ENCODE assay signal across 1 cellular context in the genomic region with DNA sequence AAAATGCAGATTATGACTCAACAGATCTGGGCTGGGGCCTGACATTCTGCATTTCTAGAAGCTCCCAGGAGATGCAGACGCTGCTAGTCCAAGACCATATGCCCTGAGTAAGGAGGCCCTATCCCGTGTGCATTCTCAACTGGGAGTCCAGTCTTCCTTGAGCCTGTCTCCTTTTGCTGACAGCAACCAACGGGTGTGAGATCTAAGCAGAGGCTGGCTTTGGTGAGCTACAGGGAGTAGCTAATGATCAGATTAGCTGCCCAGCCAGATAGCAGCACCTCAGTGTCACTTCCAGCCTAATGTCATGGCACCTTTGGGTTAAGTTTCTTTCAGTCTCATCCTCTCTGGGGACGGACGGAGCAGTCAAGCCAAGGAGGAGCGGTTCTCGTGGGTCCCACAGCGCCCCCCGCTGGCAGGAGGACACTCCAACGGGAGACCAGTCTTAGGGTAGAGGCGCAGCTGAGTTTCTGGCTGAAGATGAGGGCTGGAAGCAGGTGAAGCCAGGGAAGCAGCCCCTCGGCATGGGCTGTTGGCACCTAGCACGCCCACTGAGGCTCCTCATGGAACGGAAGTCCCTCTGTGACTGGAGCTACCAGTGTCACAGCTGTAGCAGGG.
TF ChIP-seq lines count a peak whose summit lies in the region.

No MANE protein-coding gene starts in this region.

TF ChIP-seq in GM23338, 12 proteins besides CTCF, POLR2A, EP300 and RAD21 (continued from another document):
- TF ChIP-seq, protein P1, sequence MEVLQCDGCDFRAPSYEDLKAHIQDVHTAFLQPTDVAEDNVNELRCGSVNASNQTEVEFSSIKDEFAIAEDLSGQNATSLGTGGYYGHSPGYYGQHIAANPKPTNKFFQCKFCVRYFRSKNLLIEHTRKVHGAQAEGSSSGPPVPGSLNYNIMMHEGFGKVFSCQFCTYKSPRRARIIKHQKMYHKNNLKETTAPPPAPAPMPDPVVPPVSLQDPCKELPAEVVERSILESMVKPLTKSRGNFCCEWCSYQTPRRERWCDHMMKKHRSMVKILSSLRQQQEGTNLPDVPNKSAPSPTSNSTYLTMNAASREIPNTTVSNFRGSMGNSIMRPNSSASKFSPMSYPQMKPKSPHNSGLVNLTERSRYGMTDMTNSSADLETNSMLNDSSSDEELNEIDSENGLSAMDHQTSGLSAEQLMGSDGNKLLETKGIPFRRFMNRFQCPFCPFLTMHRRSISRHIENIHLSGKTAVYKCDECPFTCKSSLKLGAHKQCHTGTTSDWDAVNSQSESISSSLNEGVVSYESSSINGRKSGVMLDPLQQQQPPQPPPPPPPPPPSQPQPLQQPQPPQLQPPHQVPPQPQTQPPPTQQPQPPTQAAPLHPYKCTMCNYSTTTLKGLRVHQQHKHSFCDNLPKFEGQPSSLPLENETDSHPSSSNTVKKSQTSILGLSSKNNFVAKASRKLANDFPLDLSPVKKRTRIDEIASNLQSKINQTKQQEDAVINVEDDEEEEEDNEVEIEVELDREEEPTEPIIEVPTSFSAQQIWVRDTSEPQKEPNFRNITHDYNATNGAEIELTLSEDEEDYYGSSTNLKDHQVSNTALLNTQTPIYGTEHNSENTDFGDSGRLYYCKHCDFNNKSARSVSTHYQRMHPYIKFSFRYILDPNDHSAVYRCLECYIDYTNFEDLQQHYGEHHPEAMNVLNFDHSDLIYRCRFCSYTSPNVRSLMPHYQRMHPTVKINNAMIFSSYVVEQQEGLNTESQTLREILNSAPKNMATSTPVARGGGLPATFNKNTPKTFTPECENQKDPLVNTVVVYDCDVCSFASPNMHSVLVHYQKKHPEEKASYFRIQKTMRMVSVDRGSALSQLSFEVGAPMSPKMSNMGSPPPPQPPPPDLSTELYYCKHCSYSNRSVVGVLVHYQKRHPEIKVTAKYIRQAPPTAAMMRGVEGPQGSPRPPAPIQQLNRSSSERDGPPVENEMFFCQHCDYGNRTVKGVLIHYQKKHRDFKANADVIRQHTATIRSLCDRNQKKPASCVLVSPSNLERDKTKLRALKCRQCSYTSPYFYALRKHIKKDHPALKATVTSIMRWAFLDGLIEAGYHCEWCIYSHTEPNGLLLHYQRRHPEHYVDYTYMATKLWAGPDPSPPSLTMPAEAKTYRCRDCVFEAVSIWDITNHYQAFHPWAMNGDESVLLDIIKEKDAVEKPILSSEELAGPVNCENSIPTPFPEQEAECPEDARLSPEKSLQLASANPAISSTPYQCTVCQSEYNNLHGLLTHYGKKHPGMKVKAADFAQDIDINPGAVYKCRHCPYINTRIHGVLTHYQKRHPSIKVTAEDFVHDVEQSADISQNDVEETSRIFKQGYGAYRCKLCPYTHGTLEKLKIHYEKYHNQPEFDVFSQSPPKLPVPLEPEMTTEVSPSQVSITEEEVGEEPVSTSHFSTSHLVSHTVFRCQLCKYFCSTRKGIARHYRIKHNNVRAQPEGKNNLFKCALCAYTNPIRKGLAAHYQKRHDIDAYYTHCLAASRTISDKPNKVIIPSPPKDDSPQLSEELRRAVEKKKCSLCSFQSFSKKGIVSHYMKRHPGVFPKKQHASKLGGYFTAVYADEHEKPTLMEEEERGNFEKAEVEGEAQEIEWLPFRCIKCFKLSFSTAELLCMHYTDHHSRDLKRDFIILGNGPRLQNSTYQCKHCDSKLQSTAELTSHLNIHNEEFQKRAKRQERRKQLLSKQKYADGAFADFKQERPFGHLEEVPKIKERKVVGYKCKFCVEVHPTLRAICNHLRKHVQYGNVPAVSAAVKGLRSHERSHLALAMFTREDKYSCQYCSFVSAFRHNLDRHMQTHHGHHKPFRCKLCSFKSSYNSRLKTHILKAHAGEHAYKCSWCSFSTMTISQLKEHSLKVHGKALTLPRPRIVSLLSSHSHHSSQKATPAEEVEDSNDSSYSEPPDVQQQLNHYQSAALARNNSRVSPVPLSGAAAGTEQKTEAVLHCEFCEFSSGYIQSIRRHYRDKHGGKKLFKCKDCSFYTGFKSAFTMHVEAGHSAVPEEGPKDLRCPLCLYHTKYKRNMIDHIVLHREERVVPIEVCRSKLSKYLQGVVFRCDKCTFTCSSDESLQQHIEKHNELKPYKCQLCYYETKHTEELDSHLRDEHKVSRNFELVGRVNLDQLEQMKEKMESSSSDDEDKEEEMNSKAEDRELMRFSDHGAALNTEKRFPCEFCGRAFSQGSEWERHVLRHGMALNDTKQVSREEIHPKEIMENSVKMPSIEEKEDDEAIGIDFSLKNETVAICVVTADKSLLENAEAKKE (CRISPR knock-in tag; IDR thresholded peaks at IDR 0.05): no peak
- TF ChIP-seq NANOG (IDR thresholded peaks at IDR 0.05; ENCODE audit: borderline replicate concordance) (no peak), STAT1 (IDR thresholded peaks at IDR 0.05; ENCODE audit: unreplicated experiment) (no peak), CREB1 (CRISPR knock-in tag; IDR thresholded peaks at IDR 0.05; ENCODE audit: low read depth) (no peak), POLR2AphosphoS5 (IDR thresholded peaks at IDR 0.05; ENCODE audit: low read depth) (no peak), EZH2phosphoT487 (IDR thresholded peaks at IDR 0.05; ENCODE audit: unreplicated experiment) (no peak), JUNB (IDR thresholded peaks at IDR 0.05; ENCODE audit: unreplicated experiment) (no peak), ZNF331 (CRISPR knock-in tag; IDR thresholded peaks at IDR 0.05; ENCODE audit: low read depth) (no peak), EZH2 (IDR thresholded peaks at IDR 0.05; ENCODE audit: low read depth, unreplicated experiment) (no peak)
- TF ChIP-seq, protein P2, sequence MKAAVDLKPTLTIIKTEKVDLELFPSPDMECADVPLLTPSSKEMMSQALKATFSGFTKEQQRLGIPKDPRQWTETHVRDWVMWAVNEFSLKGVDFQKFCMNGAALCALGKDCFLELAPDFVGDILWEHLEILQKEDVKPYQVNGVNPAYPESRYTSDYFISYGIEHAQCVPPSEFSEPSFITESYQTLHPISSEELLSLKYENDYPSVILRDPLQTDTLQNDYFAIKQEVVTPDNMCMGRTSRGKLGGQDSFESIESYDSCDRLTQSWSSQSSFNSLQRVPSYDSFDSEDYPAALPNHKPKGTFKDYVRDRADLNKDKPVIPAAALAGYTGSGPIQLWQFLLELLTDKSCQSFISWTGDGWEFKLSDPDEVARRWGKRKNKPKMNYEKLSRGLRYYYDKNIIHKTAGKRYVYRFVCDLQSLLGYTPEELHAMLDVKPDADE (IDR thresholded peaks at IDR 0.05): no peak
- TF ChIP-seq, protein P3, sequence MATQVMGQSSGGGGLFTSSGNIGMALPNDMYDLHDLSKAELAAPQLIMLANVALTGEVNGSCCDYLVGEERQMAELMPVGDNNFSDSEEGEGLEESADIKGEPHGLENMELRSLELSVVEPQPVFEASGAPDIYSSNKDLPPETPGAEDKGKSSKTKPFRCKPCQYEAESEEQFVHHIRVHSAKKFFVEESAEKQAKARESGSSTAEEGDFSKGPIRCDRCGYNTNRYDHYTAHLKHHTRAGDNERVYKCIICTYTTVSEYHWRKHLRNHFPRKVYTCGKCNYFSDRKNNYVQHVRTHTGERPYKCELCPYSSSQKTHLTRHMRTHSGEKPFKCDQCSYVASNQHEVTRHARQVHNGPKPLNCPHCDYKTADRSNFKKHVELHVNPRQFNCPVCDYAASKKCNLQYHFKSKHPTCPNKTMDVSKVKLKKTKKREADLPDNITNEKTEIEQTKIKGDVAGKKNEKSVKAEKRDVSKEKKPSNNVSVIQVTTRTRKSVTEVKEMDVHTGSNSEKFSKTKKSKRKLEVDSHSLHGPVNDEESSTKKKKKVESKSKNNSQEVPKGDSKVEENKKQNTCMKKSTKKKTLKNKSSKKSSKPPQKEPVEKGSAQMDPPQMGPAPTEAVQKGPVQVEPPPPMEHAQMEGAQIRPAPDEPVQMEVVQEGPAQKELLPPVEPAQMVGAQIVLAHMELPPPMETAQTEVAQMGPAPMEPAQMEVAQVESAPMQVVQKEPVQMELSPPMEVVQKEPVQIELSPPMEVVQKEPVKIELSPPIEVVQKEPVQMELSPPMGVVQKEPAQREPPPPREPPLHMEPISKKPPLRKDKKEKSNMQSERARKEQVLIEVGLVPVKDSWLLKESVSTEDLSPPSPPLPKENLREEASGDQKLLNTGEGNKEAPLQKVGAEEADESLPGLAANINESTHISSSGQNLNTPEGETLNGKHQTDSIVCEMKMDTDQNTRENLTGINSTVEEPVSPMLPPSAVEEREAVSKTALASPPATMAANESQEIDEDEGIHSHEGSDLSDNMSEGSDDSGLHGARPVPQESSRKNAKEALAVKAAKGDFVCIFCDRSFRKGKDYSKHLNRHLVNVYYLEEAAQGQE (IDR thresholded peaks at IDR 0.05; ENCODE audit: unreplicated experiment): no peak
